ENCODE assay signal across 23 cellular contexts in the genomic region with DNA sequence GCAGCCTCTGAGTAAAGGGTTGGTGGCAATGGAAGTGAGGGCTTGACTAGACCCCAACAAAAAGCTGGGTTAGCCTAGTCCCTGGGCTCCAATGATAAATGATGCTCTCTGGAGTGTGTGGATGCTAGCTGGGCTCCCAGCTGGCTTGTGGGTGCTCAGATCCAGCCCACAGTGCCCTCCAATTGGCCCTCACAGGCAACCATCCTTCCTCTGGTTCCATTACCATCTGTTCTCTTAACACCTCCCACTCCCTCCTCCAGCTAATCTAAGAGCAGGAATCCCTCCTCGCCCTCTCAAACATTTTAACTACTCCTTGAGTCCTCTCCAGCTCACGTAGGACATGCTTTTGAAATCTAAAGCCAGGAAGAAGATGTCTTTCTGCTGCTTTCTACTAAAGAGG.
"Had no signal": no experiment of that assay in that cellular context is flagged by ENCODE, and none has a peak within 500 bp of the region (broad histone marks: within the 10 kb centered on the region; RNA-seq: fewer than 3 reads in every experiment).

No MANE protein-coding gene starts in this region.

- H3K27ac ChIP-seq: dorsolateral prefrontal cortex, gastroesophageal sphincter, heart left ventricle, hepatocyte, left lung, neutrophil, parathyroid adenoma, right atrium auricular region, thyroid gland had no signal

- DNase-seq: effector CD4-positive, alpha-beta T cell; foreskin fibroblast; heart left ventricle; left cardiac atrium; left lung; mucosa of descending colon; naive B cell; stimulated activated CD4-positive, alpha-beta T cell treated with anti-CD3 and anti-CD28 coated beads, Interleukin-12 subunit alpha, Interleukin-12 subunit beta, amount 100 ng/mL, for 4 hours; stimulated activated CD4-positive, alpha-beta T cell treated with anti-CD3 and anti-CD28 coated beads, Interleukin-1b, Interleukin-23, amount 100 ng/mL, for 48 hours; stimulated activated CD4-positive, alpha-beta T cell treated with anti-CD3 and anti-CD28 coated beads, Interleukin-4, amount 100 ng/mL, for 1 hour; stimulated activated CD8-positive, alpha-beta memory T cell treated with anti-CD3 and anti-CD28 coated beads, Interleukin-4, amount 100 ng/mL, for 48 hours; stimulated activated naive CD4-positive, alpha-beta T cell; stimulated activated naive CD8-positive, alpha-beta T cell treated with anti-CD3 and anti-CD28 coated beads, Interleukin-15, amount 100 ng/mL, for 72 hours; thyroid gland had no signal

- H3K36me3 ChIP-seq: gastroesophageal sphincter, heart left ventricle, left lung, neutrophil, right atrium auricular region, thyroid gland had no signal

- H3K9me3 ChIP-seq: heart left ventricle, left lung, mucosa of descending colon, neutrophil, right atrium auricular region, thyroid gland had no signal

- H3K4me3 ChIP-seq: dorsolateral prefrontal cortex, gastroesophageal sphincter, heart left ventricle, hepatocyte, left lung, mucosa of descending colon, right atrium auricular region, smooth muscle cell, thyroid gland had no signal

- H3K4me1 ChIP-seq: gastroesophageal sphincter, left lung, parathyroid adenoma, thyroid gland had no signal

- ATAC-seq: esophagus mucosa; gastroesophageal sphincter; heart left ventricle; left cardiac atrium; left lung; mucosa of descending colon; sciatic nerve; stimulated activated naive CD8-positive, alpha-beta T cell treated with anti-CD3 and anti-CD28 coated beads, Interleukin-15, amount 100 ng/mL, for 72 hours had no signal

- H3K27me3 ChIP-seq: dorsolateral prefrontal cortex, gastroesophageal sphincter, heart left ventricle, hepatocyte, left lung, neutrophil, right atrium auricular region, thyroid gland had no signal
